ENCODE assay signal across 8 cellular contexts in genomic region chr2:207165121-207166038, GRCh38. TPM values are rescaled to one million over a fixed set of nuclear protein-coding genes. Genes with fewer than 3 reads are reported as not detected.
DNase-seq lines count a peak whose midpoint lies in the region; ATAC-seq and TF ChIP-seq lines count a peak whose summit lies in the region.

KLF7 (minus strand) TSS chr2:207165948; CDS start chr2:207165568, 380 bp downstream.

- peaks cover 2% of the 10 kb centered on the region for H3K79me1 ChIP-seq in mesendoderm (ENCODE audit: low read length)

- peak within 1 kb of the TSS; percentile 72 for H3K4me2 ChIP-seq in mesendoderm (ENCODE audit: low read length)

- H3K36me3 Mint-ChIP-seq in activated CD8-positive, alpha-beta T cell treated with anti-CD3 and anti-CD28 coated beads, Interleukin-2, amount 10 ng/mL, durations not matched to agents 7 days and 5 days (ENCODE audit: low read depth), result peaks cover 6% of the 10 kb centered on the region

- H2AK5ac ChIP-seq in mesendoderm (ENCODE audit: low read length), result peak within 1 kb of the TSS; percentile 28

- H3K27me3 Mint-ChIP-seq in activated CD8-positive, alpha-beta T cell treated with anti-CD3 and anti-CD28 coated beads, Interleukin-2, amount 10 ng/mL, durations not matched to agents 7 days and 5 days (ENCODE audit: low read depth), result peaks cover 3% of the 10 kb centered on the region

- no peaks in the 10 kb centered on the region for H3K27me3 ChIP-seq in endocrine pancreas (ENCODE audit: control insufficient read depth, insufficient read depth, low read length)
- no peaks in the 10 kb centered on the region for H3K27me3 ChIP-seq in mesendoderm (ENCODE audit: insufficient read depth, low read length, poor library complexity)

- POLR2A ChIA-PET in activated CD8-positive, alpha-beta T cell treated with anti-CD3 and anti-CD28 coated beads, Interleukin-2, amount 10 ng/mL, durations not matched to agents 7 days and 5 days (lab: Charles Lee), result interaction anchor here (0.6 to 3.8 kb wide), 31 partner anchors 10 to 400 kb away, joined by 3 to 84 read pairs (median 4); partner anchors contain the start of genes CREB1, FASTKD2 and MDH1B

- H3K23ac ChIP-seq in mesendoderm (ENCODE audit: low read length), result peak within 1 kb of the TSS; percentile 48

- peaks cover 38% of the 10 kb centered on the region for H3K4me1 Mint-ChIP-seq in activated CD8-positive, alpha-beta T cell treated with anti-CD3 and anti-CD28 coated beads, Interleukin-2, amount 10 ng/mL, durations not matched to agents 7 days and 5 days (ENCODE audit: low read depth)

- peak within 1 kb of the TSS; percentile 99 for H3K4ac ChIP-seq in mesendoderm (ENCODE audit: low read depth, low read length)

- CTCF ChIA-PET in activated CD8-positive, alpha-beta T cell treated with anti-CD3 and anti-CD28 coated beads, Interleukin-2, amount 10 ng/mL, durations not matched to agents 7 days and 5 days (lab: Charles Lee), result interaction anchor here (0.8 to 8.6 kb wide), 12 partner anchors 9 to 365 kb away, joined by 3 to 71 read pairs (median 4); no protein-coding TSS in a partner anchor

- H4K8ac ChIP-seq in mesendoderm (ENCODE audit: low read depth, low read length), result peak within 1 kb of the TSS; percentile 100

- H3K18ac ChIP-seq in mesendoderm (ENCODE audit: low read length), result peak within 1 kb of the TSS; percentile 99

- H3K4me1 ChIP-seq in endocrine pancreas (ENCODE audit: control insufficient read depth, insufficient read depth, low read length) (no peaks in the 10 kb centered on the region), mesendoderm (ENCODE audit: control insufficient read depth, low read depth, low read length) (peaks cover 16% of the 10 kb centered on the region)

- no peak within 1 kb of the TSS for H2BK15ac ChIP-seq in mesendoderm (replicated peaks; ENCODE audit: low read depth)

- no peaks in the 10 kb centered on the region for H3K9me3 Mint-ChIP-seq in activated CD8-positive, alpha-beta T cell treated with anti-CD3 and anti-CD28 coated beads, Interleukin-2, amount 10 ng/mL, durations not matched to agents 7 days and 5 days (ENCODE audit: insufficient read depth)

- H3K27ac Mint-ChIP-seq in activated CD8-positive, alpha-beta T cell treated with anti-CD3 and anti-CD28 coated beads, Interleukin-2, amount 10 ng/mL, durations not matched to agents 7 days and 5 days, result peak within 1 kb of the TSS; percentile 94

- DNase-seq in GM12864 (ENCODE audit: low read depth) (no peak), NCI-H146 treated with DMSO at 0.1 percent for 48 hours (lab: John Stamatoyannopoulos, UW; ENCODE audit: unreplicated experiment) (peak; percentile 33), mesendoderm (peak; percentile 60), iPS-NIHi7 (ENCODE audit: extremely low spot score) (no peak)
- peak; percentile 65 for DNase-seq in activated CD8-positive, alpha-beta T cell treated with anti-CD3 and anti-CD28 coated beads, Interleukin-2, amount 10 ng/mL, durations not matched to agents 7 days and 5 days
- DNase-seq in stimulated activated CD8-positive, alpha-beta memory T cell treated with anti-CD3 and anti-CD28 coated beads, Interleukin-12 subunit alpha, Interleukin-12 subunit beta, amount 100 ng/mL, for 4 hours (ENCODE audit: low read depth), result peak; percentile 34

- H3K4me3 Mint-ChIP-seq in activated CD8-positive, alpha-beta T cell treated with anti-CD3 and anti-CD28 coated beads, Interleukin-2, amount 10 ng/mL, durations not matched to agents 7 days and 5 days, result peak within 1 kb of the TSS; percentile 95

- peak within 1 kb of the TSS; percentile 97 for H3K56ac ChIP-seq in mesendoderm (ENCODE audit: low read length)

- ATAC-seq in activated CD8-positive, alpha-beta T cell treated with anti-CD3 and anti-CD28 coated beads, Interleukin-2, amount 10 ng/mL, durations not matched to agents 7 days and 5 days, result peak; percentile 12
- no peak for ATAC-seq in HG03520 (IDR thresholded peaks at IDR 0.05; ENCODE audit: unreplicated experiment)

- no peaks in the 10 kb centered on the region for H3K36me3 ChIP-seq in endocrine pancreas (ENCODE audit: control insufficient read depth, insufficient read depth, low read length)
- no peaks in the 10 kb centered on the region for H3K36me3 ChIP-seq in mesendoderm (ENCODE audit: control insufficient read depth, insufficient read depth, low read length)

- no peaks in the 10 kb centered on the region for H3K9me3 ChIP-seq in endocrine pancreas (ENCODE audit: control insufficient read depth, low read length)

- WGBS in mesendoderm (ENCODE audit: extremely low coverage, insufficient coverage, low lambda C conversion rate), result no CpG with 5 or more reads among the region's 36 CpGs

- H3K27ac ChIP-seq in mesendoderm (ENCODE audit: low read depth, low read length), result peak within 1 kb of the TSS; percentile 98

- H4K5ac ChIP-seq in mesendoderm (ENCODE audit: low read length), result no peak within 1 kb of the TSS

- peak within 1 kb of the TSS; percentile 95 for H2BK120ac ChIP-seq in mesendoderm (ENCODE audit: low read depth, low read length)

- peak within 1 kb of the TSS; percentile 70 for H3K4me3 ChIP-seq in GM12864 (ENCODE audit: low read depth, low read length)
- H3K4me3 ChIP-seq in endocrine pancreas (ENCODE audit: control insufficient read depth, insufficient read depth, low read length), result peak within 1 kb of the TSS; percentile 89
- H3K4me3 ChIP-seq in mesendoderm (ENCODE audit: low read length), result peak within 1 kb of the TSS; percentile 89

- H3K79me2 ChIP-seq in mesendoderm (ENCODE audit: control insufficient read depth, insufficient read depth, low read length), result peaks cover 52% of the 10 kb centered on the region

- H2BK5ac ChIP-seq in mesendoderm (ENCODE audit: low read length), result peak within 1 kb of the TSS; percentile 91

- peak within 1 kb of the TSS; percentile 98 for H3K9ac ChIP-seq in endocrine pancreas (ENCODE audit: control insufficient read depth, insufficient read depth, low read length)
- H3K9ac ChIP-seq in mesendoderm (ENCODE audit: low read length), result peak within 1 kb of the TSS; percentile 93

- TF ChIP-seq CTCF in GM12864 (IDR thresholded peaks at IDR 0.05; ENCODE audit: low read depth, low read length, missing control alignments), result no peak

RNA-seq across cellular contexts. Expression of gene KLF7, which starts in this region (rescaled TPM):
- 10 to 100 TPM; 16.5 to 19.2 TPM for total RNA-seq in activated CD8-positive, alpha-beta T cell treated with anti-CD3 and anti-CD28 coated beads, Interleukin-2, amount 10 ng/mL, durations not matched to agents 7 days and 5 days
- polyA plus RNA-seq in mesendoderm (2013, experiment 1 of 2), result 44.5 TPM
- 41.8 TPM for polyA plus RNA-seq in mesendoderm (2013, experiment 2 of 2)

Comparison
In these comparisons a context has a peak if more than half of its experiments do, and no peak if none do; other contexts are left out.
1. DNase-seq: peak in NCI-H146 treated with DMSO at 0.1 percent for 48 hours (single experiment), activated CD8-positive, alpha-beta T cell treated with anti-CD3 and anti-CD28 coated beads, Interleukin-2, amount 10 ng/mL, durations not matched to agents 7 days and 5 days (single experiment), mesendoderm (single experiment) and stimulated activated CD8-positive, alpha-beta memory T cell treated with anti-CD3 and anti-CD28 coated beads, Interleukin-12 subunit alpha, Interleukin-12 subunit beta, amount 100 ng/mL, for 4 hours (single experiment); none in GM12864 (single experiment) and iPS-NIHi7 (single experiment).
2. Peak in every context shown above with its lines, with median percentiles within 50 percentile points of each other: H3K4me3 ChIP-seq.